27 cellular contexts compared by ENCODE assay signal in genomic region chr1:196516373-196516772, GRCh38.
DNase-seq lines count a peak whose midpoint lies in the region; ATAC-seq and TF ChIP-seq lines count a peak whose summit lies in the region.
"Had no signal": no experiment of that assay in that cellular context is flagged by ENCODE, and none has a peak within 500 bp of the region (broad histone marks: within the 10 kb centered on the region; RNA-seq: fewer than 3 reads in every experiment).

No MANE protein-coding gene starts in this region.

- H3K9me3 ChIP-seq in upper lobe of right lung (no peaks in the 10 kb centered on the region), HAP-1 (no peaks in the 10 kb centered on the region)
- H3K9me3 ChIP-seq: Caco-2, neutrophil, prostate gland, upper lobe of left lung had no signal

- H3K23ac ChIP-seq in mesendoderm (ENCODE audit: low read length), result no peak overlapping the region

- no peak overlapping the region for H2BK120ac ChIP-seq in mesendoderm (ENCODE audit: low read depth, low read length)

- H3K9ac ChIP-seq in mesendoderm (ENCODE audit: low read length), result no peak overlapping the region

- no peaks in the 10 kb centered on the region for H3K36me3 ChIP-seq in mesendoderm (ENCODE audit: control insufficient read depth, insufficient read depth, low read length)
- H3K36me3 ChIP-seq in upper lobe of right lung, result no peaks in the 10 kb centered on the region
- H3K36me3 ChIP-seq in HAP-1 (replicated peaks), result no peaks in the 10 kb centered on the region
- H3K36me3 ChIP-seq: neutrophil, prostate gland, upper lobe of left lung had no signal

- no peak overlapping the region for H3K4ac ChIP-seq in mesendoderm (ENCODE audit: low read depth, low read length)

- H3K4me2 ChIP-seq in mesendoderm (ENCODE audit: low read length), result no peak overlapping the region
- H3K4me2 ChIP-seq: PC-9 had no signal

- in situ Hi-C loops in HAP-1 (cut with MboI; ENCODE audit: low sequenced_read_pairs), result no loop called here

- no peak for TF ChIP-seq CTCF in upper lobe of right lung (IDR thresholded peaks at IDR 0.05)

- no CpG with 5 or more reads among the region's 3 CpGs for WGBS in mesendoderm (ENCODE audit: extremely low coverage, insufficient coverage, low lambda C conversion rate)

- no peaks in the 10 kb centered on the region for H3K27me3 ChIP-seq in mesendoderm (ENCODE audit: insufficient read depth, low read length, poor library complexity)
- H3K27me3 ChIP-seq in upper lobe of right lung, result no peaks in the 10 kb centered on the region
- no peaks in the 10 kb centered on the region; the same call in 1 of the 2 replicates for H3K27me3 ChIP-seq in HAP-1 (ENCODE audit: low read depth)
- H3K27me3 ChIP-seq: neutrophil, upper lobe of left lung had no signal

- H4K5ac ChIP-seq in mesendoderm (ENCODE audit: low read length), result no peak overlapping the region

- no peak overlapping the region for H2AK5ac ChIP-seq in mesendoderm (ENCODE audit: low read length)

- H3K27ac ChIP-seq in mesendoderm (ENCODE audit: low read depth, low read length), result no peak overlapping the region
- no peak overlapping the region for H3K27ac ChIP-seq in upper lobe of right lung
- H3K27ac ChIP-seq: C4-2B, coronary artery, epithelial cell of prostate, neutrophil, PC-9, prostate gland, upper lobe of left lung had no signal

- H3K4me3 ChIP-seq in mesendoderm (ENCODE audit: low read length) (no peak overlapping the region), upper lobe of right lung (no peak overlapping the region), HAP-1 (no peak overlapping the region)
- H3K4me3 ChIP-seq: coronary artery, PC-9, prostate gland, upper lobe of left lung had no signal

- H3K56ac ChIP-seq in mesendoderm (ENCODE audit: low read length), result no peak overlapping the region

- no peaks in the 10 kb centered on the region for H3K79me1 ChIP-seq in mesendoderm (ENCODE audit: low read length)

- H3K18ac ChIP-seq in mesendoderm (ENCODE audit: low read length), result no peak overlapping the region

- H3K4me1 ChIP-seq in mesendoderm (ENCODE audit: control insufficient read depth, low read depth, low read length), result no peaks in the 10 kb centered on the region
- H3K4me1 ChIP-seq in upper lobe of right lung, result no peaks in the 10 kb centered on the region
- no peaks in the 10 kb centered on the region for H3K4me1 ChIP-seq in HAP-1
- H3K4me1 ChIP-seq: Caco-2, prostate gland, upper lobe of left lung had no signal

- DNase-seq in M059J (ENCODE audit: low read depth) (peak; percentile 72), astrocyte of the hippocampus (ENCODE audit: low read depth, low spot score) (peak; percentile 87), mesendoderm (peak; percentile 65), upper lobe of right lung (peak; percentile 39), D341Med (ENCODE audit: low spot score) (no peak), HAP-1 (ENCODE audit: low spot score in 2 of 2) (no peak)
- DNase-seq: activated CD8-positive, alpha-beta T cell treated with anti-CD3 and anti-CD28 coated beads, Interleukin-2, amount 10 ng/mL, durations not matched to agents 7 days and 5 days; amygdala; Caco-2; effector CD8-positive, alpha-beta T cell; GOT3; kidney; left ventricle myocardium superior; naive thymus-derived CD4-positive, alpha-beta T cell; NCI-H1105 treated with DMSO at 0.1 percent for 48 hours; NCI-H2029; NCI-H526; SHP77 treated with DMSO at 0.1 percent for 48 hours; upper lobe of left lung had no signal

- no peaks in the 10 kb centered on the region for H3K79me2 ChIP-seq in mesendoderm (ENCODE audit: control insufficient read depth, insufficient read depth, low read length)

- no peak overlapping the region for H2BK15ac ChIP-seq in mesendoderm (replicated peaks; ENCODE audit: low read depth)

- no peak overlapping the region for H2BK5ac ChIP-seq in mesendoderm (ENCODE audit: low read length)

- H4K8ac ChIP-seq in mesendoderm (ENCODE audit: low read depth, low read length), result no peak overlapping the region

- no peak for ATAC-seq in upper lobe of right lung
- no peak for ATAC-seq in GM18858 (IDR thresholded peaks at IDR 0.05; ENCODE audit: unreplicated experiment)
- ATAC-seq: activated CD8-positive, alpha-beta T cell treated with anti-CD3 and anti-CD28 coated beads, Interleukin-2, amount 10 ng/mL, durations not matched to agents 7 days and 5 days; left ventricle myocardium superior; naive thymus-derived CD4-positive, alpha-beta T cell; stimulated activated effector memory CD8-positive, alpha-beta T cell treated with anti-CD3 and anti-CD28 coated beads, Interleukin-12 subunit alpha, Interleukin-12 subunit beta, amount 100 ng/mL, for 72 hours had no signal

- intact Hi-C loops in upper lobe of right lung (cut with DNase I), result no loop called here

Comparison
In these comparisons a context has a peak if more than half of its experiments do, and no peak if none do; other contexts are left out.
1. DNase-seq: peak in M059J (single experiment), astrocyte of the hippocampus (single experiment), mesendoderm (single experiment) and upper lobe of right lung (single experiment); none in D341Med (single experiment) and HAP-1 (0 of 2).